Comparison of ENCODE assay signal across 11 cellular contexts in the genomic region with DNA sequence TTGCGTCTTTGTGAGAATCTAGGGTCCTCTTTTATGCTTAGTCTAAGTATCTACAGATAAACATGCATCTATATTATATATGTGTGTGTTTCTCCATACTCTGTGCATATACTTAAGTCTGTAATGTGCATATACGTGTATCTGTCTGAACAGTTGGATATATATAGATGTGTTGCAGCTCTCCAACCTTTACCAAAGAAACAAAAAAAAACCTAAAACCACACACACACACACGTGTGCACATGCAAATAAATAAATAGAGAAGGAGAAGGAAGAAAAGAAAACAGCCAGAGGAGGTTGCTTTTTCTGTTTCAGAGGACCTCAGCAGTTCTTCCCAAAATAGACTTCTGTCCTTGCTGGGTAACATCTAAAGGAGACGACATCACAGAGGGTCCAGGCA.
"Had no signal": no experiment of that assay in that cellular context is flagged by ENCODE, and none has a peak within 500 bp of the region (broad histone marks: within the 10 kb centered on the region; RNA-seq: fewer than 3 reads in every experiment).

No MANE protein-coding gene starts in this region.

- H3K9me3 ChIP-seq: colonic mucosa, left lung, psoas muscle had no signal

- H3K36me3 ChIP-seq: colonic mucosa, left lung had no signal

- H3K4me3 ChIP-seq: colonic mucosa, left lung, psoas muscle had no signal

- H3K27me3 ChIP-seq: colonic mucosa, left lung had no signal

- ATAC-seq: left lung had no signal

- DNase-seq: activated CD4-positive, alpha-beta T cell treated with anti-CD3 and anti-CD28 coated beads, Interleukin-2, amount 10 ng/mL, durations not matched to agents 7 days and 5 days; activated CD4-positive, CD25-positive, alpha-beta regulatory T cell; activated CD8-positive, alpha-beta memory T cell treated with anti-CD3 and anti-CD28 coated beads for 24 hours; activated naive CD4-positive, alpha-beta T cell treated with anti-CD3 and anti-CD28 coated beads for 36 hours; caudate nucleus; colonic mucosa; left lung; mesenchymal stem cell; psoas muscle; stimulated activated CD4-positive, alpha-beta T cell treated with anti-CD3 and anti-CD28 coated beads, Interleukin-12 subunit alpha, Interleukin-12 subunit beta, amount 100 ng/mL, for 4 hours; stimulated activated naive CD4-positive, alpha-beta T cell treated with Interleukin-2 at 50 U/mL for 16 hours had no signal

- H3K4me1 ChIP-seq: colonic mucosa, psoas muscle had no signal

- H3K27ac ChIP-seq: colonic mucosa, left lung, psoas muscle had no signal
